21 cellular contexts compared by ENCODE assay signal in genomic region chr11:66104057-66104638, GRCh38. TPM values are rescaled to one million over a fixed set of nuclear protein-coding genes. Genes with fewer than 3 reads are reported as not detected.
DNase-seq lines count a peak whose midpoint lies in the region; ATAC-seq, FAIRE-seq and TF ChIP-seq lines count a peak whose summit lies in the region.
"Had no signal": no experiment of that assay in that cellular context is flagged by ENCODE, and none has a peak within 500 bp of the region (broad histone marks: within the 10 kb centered on the region; RNA-seq: fewer than 3 reads in every experiment).

No MANE protein-coding gene starts in this region.

- H3K9me3 ChIP-seq in HepG2 (ENCODE audit: low read length) = no peaks in the 10 kb centered on the region
- no peaks in the 10 kb centered on the region for H3K9me3 ChIP-seq in right lobe of liver
- no peaks in the 10 kb centered on the region for H3K9me3 ChIP-seq in T-helper 17 cell (ENCODE audit: control insufficient read depth, low read length, poor library complexity, severe bottlenecking)
- no peaks in the 10 kb centered on the region for H3K9me3 ChIP-seq in effector memory CD4-positive, alpha-beta T cell (ENCODE audit: control insufficient read depth, low read length)
- H3K9me3 ChIP-seq: lower lobe of right lung, ovary, tibial nerve had no signal

- CTCF ChIA-PET in HepG2 (lab: Yijun Ruan, JAX; ENCODE audit: low intra/inter-chr PET ratio, low total read pairs) = no interaction called here

- H3K4me3 Mint-ChIP-seq in T-helper 17 cell = peak overlapping the region; percentile 5
- peak overlapping the region; percentile 41 to 68 for H3K4me3 Mint-ChIP-seq in stimulated activated naive CD8-positive, alpha-beta T cell treated with anti-CD3 and anti-CD28 coated beads, Interleukin-15, amount 100 ng/mL, for 72 hours
- H3K4me3 Mint-ChIP-seq: T-helper 1 cell treated with Interleukin-12 subunit alpha and Interleukin-12 subunit beta and Interleukin-4 antibody, amounts not matched to agents 30 μg/mL and 1 μg/mL, for 36 hours had no signal

- H3K4me2 ChIP-seq in HepG2 (ENCODE audit: low read depth, low read length) = no peak overlapping the region

- peak overlapping the region; percentile 85 for H3K27ac Mint-ChIP-seq in T-helper 17 cell
- H3K27ac Mint-ChIP-seq in stimulated activated naive CD8-positive, alpha-beta T cell treated with anti-CD3 and anti-CD28 coated beads, Interleukin-15, amount 100 ng/mL, for 72 hours = peak overlapping the region; percentile 47 to 76
- H3K27ac Mint-ChIP-seq: T-helper 1 cell treated with Interleukin-12 subunit alpha and Interleukin-12 subunit beta and Interleukin-4 antibody, amounts not matched to agents 30 μg/mL and 1 μg/mL, for 36 hours had no signal

- no TSS peak for BruUV-seq in HepG2 (replicated peaks; lab: Mats Ljungman, UMichigan)

- POLR2A ChIA-PET in HepG2 (lab: Yijun Ruan, JAX) = no interaction called here

- intact Hi-C loops in HepG2 (cut with micrococcal nuclease; ENCODE audit: unreplicated experiment) = no loop called here
- intact Hi-C loops in right lobe of liver (cut with DNase I) = no loop called here

- H3K27me3 Mint-ChIP-seq in T-helper 17 cell = no peaks in the 10 kb centered on the region
- no peaks in the 10 kb centered on the region for H3K27me3 Mint-ChIP-seq in stimulated activated naive CD8-positive, alpha-beta T cell treated with anti-CD3 and anti-CD28 coated beads, Interleukin-15, amount 100 ng/mL, for 72 hours

- H4K20me1 ChIP-seq in HepG2 (ENCODE audit: insufficient read depth, low read length) = no peaks in the 10 kb centered on the region

- H3K27me3 ChIP-seq in HepG2 (ENCODE audit: control insufficient read depth in 1 of 2, insufficient read depth in 2 of 2, low read length in 2 of 2) = no peaks in the 10 kb centered on the region
- no peaks in the 10 kb centered on the region for H3K27me3 ChIP-seq in right lobe of liver
- no peaks in the 10 kb centered on the region for H3K27me3 ChIP-seq in effector memory CD4-positive, alpha-beta T cell (replicated peaks; ENCODE audit: control insufficient read depth, insufficient read depth, low read length, poor library complexity, severe bottlenecking)
- H3K27me3 ChIP-seq: brain microvascular endothelial cell, ovary, tibial nerve had no signal

- no peak for TF ChIP-seq RAD21 in HepG2 (CRISPR knock-in tag; IDR thresholded peaks at IDR 0.05)

- in situ Hi-C loops in HepG2 (cut with HindIII; ENCODE audit: extremely low pct_ligation_motif_present, low pct_unique_long_range_greater_than_20kb) = no loop called here

- peaks cover 67% of the 10 kb centered on the region for H3K4me1 Mint-ChIP-seq in T-helper 17 cell
- H3K4me1 Mint-ChIP-seq in stimulated activated naive CD8-positive, alpha-beta T cell treated with anti-CD3 and anti-CD28 coated beads, Interleukin-15, amount 100 ng/mL, for 72 hours = peaks cover 93% of the 10 kb centered on the region

- H3K4me3 ChIP-seq in HepG2 (replicated peaks in 1 of 3; ENCODE audit: insufficient read depth in 1 of 3, low read depth in 2 of 3, low read length in 3 of 3) = no peak overlapping the region
- no peak overlapping the region for H3K4me3 ChIP-seq in right lobe of liver
- H3K4me3 ChIP-seq in effector memory CD4-positive, alpha-beta T cell (ENCODE audit: insufficient read depth, low read depth, low read length, poor library complexity, severe bottlenecking) = no peak overlapping the region
- H3K4me3 ChIP-seq: lower lobe of right lung, ovary, tibial nerve had no signal

- 96% methylated on average over 4 of the region's 4 CpGs for WGBS in HepG2 (ENCODE audit: low lambda C conversion rate)
- WGBS in right lobe of liver (ENCODE audit: insufficient coverage, low coverage, low lambda C conversion rate, missing lambda C conversion rate) = 78% methylated on average over 4 of the region's 4 CpGs

- H3K36me3 Mint-ChIP-seq in T-helper 17 cell (ENCODE audit: low read depth) = peaks cover 5% of the 10 kb centered on the region

- TF ChIP-seq CTCF in HepG2 (CRISPR knock-in tag; IDR thresholded peaks at IDR 0.05) = no peak
- no peak for TF ChIP-seq CTCF in right lobe of liver (IDR thresholded peaks at IDR 0.05)

- H2AFZ ChIP-seq in HepG2 (ENCODE audit: low read length) = no peak overlapping the region

- no peaks in the 10 kb centered on the region for H3K36me3 ChIP-seq in HepG2 (replicated peaks in 1 of 2; ENCODE audit: control insufficient read depth in 1 of 2, insufficient read depth in 2 of 2, low read length in 2 of 2)
- no peaks in the 10 kb centered on the region for H3K36me3 ChIP-seq in right lobe of liver
- H3K36me3 ChIP-seq in effector memory CD4-positive, alpha-beta T cell (ENCODE audit: control insufficient read depth, insufficient read depth, low read length) = peaks cover 5% of the 10 kb centered on the region
- H3K36me3 ChIP-seq: brain microvascular endothelial cell, lower lobe of right lung, ovary, tibial nerve, WERI-Rb-1 had no signal

- no peak for FAIRE-seq in HepG2 (lab: Jason Lieb, UNC)
- FAIRE-seq: islet of Langerhans had no signal

- H3K9me3 Mint-ChIP-seq in stimulated activated naive CD8-positive, alpha-beta T cell treated with anti-CD3 and anti-CD28 coated beads, Interleukin-15, amount 100 ng/mL, for 72 hours = no peaks in the 10 kb centered on the region
- H3K9me3 Mint-ChIP-seq: T-helper 1 cell treated with Interleukin-12 subunit alpha and Interleukin-12 subunit beta and Interleukin-4 antibody, amounts not matched to agents 30 μg/mL and 1 μg/mL, for 36 hours had no signal

- H3K4me1 ChIP-seq in HepG2 (ENCODE audit: insufficient read depth, low read length) (peaks cover 25% of the 10 kb centered on the region), right lobe of liver (no peaks in the 10 kb centered on the region)
- H3K4me1 ChIP-seq in effector memory CD4-positive, alpha-beta T cell (ENCODE audit: control insufficient read depth, insufficient read depth, low read length, poor library complexity, severe bottlenecking) = peaks cover 60% of the 10 kb centered on the region

- no peak for TF ChIP-seq EP300 in HepG2 (IDR thresholded peaks at IDR 0.05; ENCODE audit: low read depth in 2 of 2, low read length in 2 of 2)
- no peak for TF ChIP-seq EP300 in HepG2 (CRISPR knock-in tag; IDR thresholded peaks at IDR 0.05; ENCODE audit: borderline replicate concordance)

- no peak for DNase-seq in HepG2 (ENCODE audit: low spot score)
- DNase-seq in right lobe of liver = no peak
- no peak for DNase-seq in T-helper 17 cell
- no peak for DNase-seq in effector memory CD4-positive, alpha-beta T cell
- no peak for DNase-seq in stimulated activated naive CD8-positive, alpha-beta T cell treated with anti-CD3 and anti-CD28 coated beads, Interleukin-15, amount 100 ng/mL, for 72 hours
- no peak for DNase-seq in NCI-H2171 (lab: John Stamatoyannopoulos, UW)
- DNase-seq in amygdala (lab: John Stamatoyannopoulos, UW) = no peak
- no peak for DNase-seq in stimulated activated CD8-positive, alpha-beta memory T cell treated with anti-CD3 and anti-CD28 coated beads, Interleukin-4, amount 100 ng/mL, for 48 hours
- DNase-seq: brain microvascular endothelial cell; cortex of kidney; lower lobe of right lung; NCI-H1417 treated with DMSO at 0.1 percent for 48 hours; ovary; right cardiac atrium; SIG-M5; stimulated activated CD4-positive, alpha-beta T cell treated with anti-CD3 and anti-CD28 coated beads, Interleukin-15, amount 100 ng/mL, for 24 hours; WERI-Rb-1 had no signal

- no peak for ATAC-seq in HepG2
- no peak for ATAC-seq in right lobe of liver
- ATAC-seq in T-helper 17 cell = no peak
- no peak for ATAC-seq in stimulated activated naive CD8-positive, alpha-beta T cell treated with anti-CD3 and anti-CD28 coated beads, Interleukin-15, amount 100 ng/mL, for 72 hours
- ATAC-seq: lower lobe of right lung, right cardiac atrium had no signal

- H3K27ac ChIP-seq in HepG2 (ENCODE audit: extremely low read length, insufficient read depth, low read length) = no peak overlapping the region
- H3K27ac ChIP-seq in right lobe of liver = no peak overlapping the region
- H3K27ac ChIP-seq in effector memory CD4-positive, alpha-beta T cell (ENCODE audit: insufficient read depth, low read length, poor library complexity, severe bottlenecking) = peak overlapping the region; percentile 3
- H3K27ac ChIP-seq: brain microvascular endothelial cell, lower lobe of right lung, ovary, tibial nerve, WERI-Rb-1 had no signal

- no peak overlapping the region for H3K9ac ChIP-seq in HepG2 (ENCODE audit: insufficient read depth, low read depth, low read length)

- no peak for TF ChIP-seq POLR2A in HepG2 (IDR thresholded peaks at IDR 0.05; ENCODE audit: insufficient read depth in 1 of 2, low read depth in 2 of 2, low read length in 2 of 2)
- TF ChIP-seq POLR2A in right lobe of liver (IDR thresholded peaks at IDR 0.05) = no peak

- H3K79me2 ChIP-seq in HepG2 (ENCODE audit: insufficient read depth, low read length) = no peaks in the 10 kb centered on the region

RNA-seq across cellular contexts. Expression of gene PACS1, which starts 34.1 kb away (rescaled TPM):
- total RNA-seq in HepG2 (2016; rRNA removed; fragmentation: Illumina TruSeq; extraction: Trizol) = 7.6 and 12.2 TPM in 2 replicates
- 4.8 and 5.7 TPM in 2 replicates for total RNA-seq in HepG2 (2016; cell fraction: cytosol; rRNA removed; fragmentation: Illumina TruSeq; extraction: Trizol; ENCODE audit: low read depth)
- total RNA-seq in HepG2 (2016; cell fraction: insoluble cytoplasmic fraction; rRNA removed; fragmentation: Illumina TruSeq; extraction: Trizol) = 7.7 and 14.4 TPM in 2 replicates
- total RNA-seq in HepG2 (2016; cell fraction: membrane; rRNA removed; fragmentation: Illumina TruSeq; extraction: Trizol) = 14.5 and 17.0 TPM in 2 replicates
- 14.3 and 14.8 TPM in 2 replicates for total RNA-seq in HepG2 (2016; cell fraction: nucleus; rRNA removed; fragmentation: Illumina TruSeq; extraction: Trizol)
- polyA plus RNA-seq in HepG2 (2011; rRNA removed) = 8.6 and 11.9 TPM in 2 replicates
- 6.3 and 6.7 TPM in 2 replicates for polyA plus RNA-seq in HepG2 (2011; cell fraction: cytosol; rRNA removed)
- 24.8 and 26.9 TPM in 2 replicates for polyA plus RNA-seq in HepG2 (2011; cell fraction: nucleus; rRNA removed)
- polyA plus RNA-seq in HepG2 (2012) = 12.5 and 17.3 TPM in 2 replicates
- 5.2 and 6.3 TPM in 2 replicates for polyA plus RNA-seq in HepG2 (2016; cell fraction: cytosol; fragmentation: Illumina TruSeq; extraction: Trizol; ENCODE audit: low read depth)
- 11.8 and 22.2 TPM in 2 replicates for polyA plus RNA-seq in HepG2 (2016; cell fraction: insoluble cytoplasmic fraction; fragmentation: Illumina TruSeq; extraction: Trizol; ENCODE audit: low read depth)
- polyA plus RNA-seq in HepG2 (2016; cell fraction: membrane; fragmentation: Illumina TruSeq; extraction: Trizol; ENCODE audit: low read depth) = 17.7 and 23.2 TPM in 2 replicates
- 21.2 and 23.6 TPM in 2 replicates for polyA plus RNA-seq in HepG2 (2016; cell fraction: nucleus; fragmentation: Illumina TruSeq; extraction: Trizol; ENCODE audit: insufficient read depth, low read depth)
- 28.3 and 63.7 TPM in 2 replicates for polyA minus RNA-seq in HepG2 (2011; rRNA and poly(A)+ RNA removed; ENCODE audit: low replicate concordance)
- 16.9 and 29.5 TPM in 2 replicates for polyA minus RNA-seq in HepG2 (2011; cell fraction: cytosol; rRNA and poly(A)+ RNA removed)
- 26.5 and 37.7 TPM in 2 replicates for polyA minus RNA-seq in HepG2 (2011; cell fraction: nucleus; rRNA and poly(A)+ RNA removed)
- total RNA-seq in right lobe of liver = 10 to 100 TPM in 4 of 6 experiments, 1 to 10 TPM in 2; 5.8 to 23.7 (median 12.5) TPM
- total RNA-seq in T-helper 17 cell = 100 to 1,000 TPM; 215 to 227 TPM

RNA-seq across cellular contexts. Expression of gene SF3B2, which starts 52.0 kb away (rescaled TPM):
- total RNA-seq in HepG2 (2016; rRNA removed; fragmentation: Illumina TruSeq; extraction: Trizol) = 153 and 162 TPM in 2 replicates
- 24.9 and 29.2 TPM in 2 replicates for total RNA-seq in HepG2 (2016; cell fraction: cytosol; rRNA removed; fragmentation: Illumina TruSeq; extraction: Trizol; ENCODE audit: low read depth)
- total RNA-seq in HepG2 (2016; cell fraction: insoluble cytoplasmic fraction; rRNA removed; fragmentation: Illumina TruSeq; extraction: Trizol) = 148 and 159 TPM in 2 replicates
- 48.0 and 57.0 TPM in 2 replicates for total RNA-seq in HepG2 (2016; cell fraction: membrane; rRNA removed; fragmentation: Illumina TruSeq; extraction: Trizol)
- total RNA-seq in HepG2 (2016; cell fraction: nucleus; rRNA removed; fragmentation: Illumina TruSeq; extraction: Trizol) = 99.3 and 107 TPM in 2 replicates
- polyA plus RNA-seq in HepG2 (2011; rRNA removed) = 70.0 and 70.4 TPM in 2 replicates
- 50.3 and 68.8 TPM in 2 replicates for polyA plus RNA-seq in HepG2 (2011; cell fraction: cytosol; rRNA removed)
- 212 and 260 TPM in 2 replicates for polyA plus RNA-seq in HepG2 (2011; cell fraction: nucleus; rRNA removed)
- polyA plus RNA-seq in HepG2 (2012) = 145 and 154 TPM in 2 replicates
- polyA plus RNA-seq in HepG2 (2016; cell fraction: cytosol; fragmentation: Illumina TruSeq; extraction: Trizol; ENCODE audit: low read depth) = 14.0 and 18.8 TPM in 2 replicates
- 200 and 221 TPM in 2 replicates for polyA plus RNA-seq in HepG2 (2016; cell fraction: insoluble cytoplasmic fraction; fragmentation: Illumina TruSeq; extraction: Trizol; ENCODE audit: low read depth)
- 28.7 and 33.4 TPM in 2 replicates for polyA plus RNA-seq in HepG2 (2016; cell fraction: membrane; fragmentation: Illumina TruSeq; extraction: Trizol; ENCODE audit: low read depth)
- 252 and 263 TPM in 2 replicates for polyA plus RNA-seq in HepG2 (2016; cell fraction: nucleus; fragmentation: Illumina TruSeq; extraction: Trizol; ENCODE audit: insufficient read depth, low read depth)
- polyA minus RNA-seq in HepG2 (2011; rRNA and poly(A)+ RNA removed; ENCODE audit: low replicate concordance) = 37.0 and 52.6 TPM in 2 replicates
- 57.2 and 60.0 TPM in 2 replicates for polyA minus RNA-seq in HepG2 (2011; cell fraction: cytosol; rRNA and poly(A)+ RNA removed)
- polyA minus RNA-seq in HepG2 (2011; cell fraction: nucleus; rRNA and poly(A)+ RNA removed) = 46.9 and 52.8 TPM in 2 replicates
- total RNA-seq in right lobe of liver = 10 to 100 TPM; 52.2 to 85.4 (median 67.2) TPM
- 100 to 1,000 TPM; 187 to 208 TPM for total RNA-seq in T-helper 17 cell

RNA-seq across cellular contexts. Expression of gene GAL3ST3, which starts 55.2 kb away (rescaled TPM):
- total RNA-seq in HepG2 (2016; rRNA removed; fragmentation: Illumina TruSeq; extraction: Trizol) = not detected in 2 replicates
- total RNA-seq in HepG2 (2016; cell fraction: cytosol; rRNA removed; fragmentation: Illumina TruSeq; extraction: Trizol; ENCODE audit: low read depth) = not detected in 2 replicates
- not detected in 2 replicates for total RNA-seq in HepG2 (2016; cell fraction: insoluble cytoplasmic fraction; rRNA removed; fragmentation: Illumina TruSeq; extraction: Trizol)
- total RNA-seq in HepG2 (2016; cell fraction: membrane; rRNA removed; fragmentation: Illumina TruSeq; extraction: Trizol) = not detected in 2 replicates
- total RNA-seq in HepG2 (2016; cell fraction: nucleus; rRNA removed; fragmentation: Illumina TruSeq; extraction: Trizol) = not detected in 2 replicates
- polyA plus RNA-seq in HepG2 (2011; rRNA removed) = not detected in 2 replicates
- not detected in 2 replicates for polyA plus RNA-seq in HepG2 (2011; cell fraction: cytosol; rRNA removed)
- polyA plus RNA-seq in HepG2 (2011; cell fraction: nucleus; rRNA removed) = not detected in 2 replicates
- polyA plus RNA-seq in HepG2 (2012) = not detected in 2 replicates
- polyA plus RNA-seq in HepG2 (2016; cell fraction: cytosol; fragmentation: Illumina TruSeq; extraction: Trizol; ENCODE audit: low read depth) = not detected in 2 replicates
- polyA plus RNA-seq in HepG2 (2016; cell fraction: insoluble cytoplasmic fraction; fragmentation: Illumina TruSeq; extraction: Trizol; ENCODE audit: low read depth) = not detected in 2 replicates
- not detected in 2 replicates for polyA plus RNA-seq in HepG2 (2016; cell fraction: membrane; fragmentation: Illumina TruSeq; extraction: Trizol; ENCODE audit: low read depth)
- polyA plus RNA-seq in HepG2 (2016; cell fraction: nucleus; fragmentation: Illumina TruSeq; extraction: Trizol; ENCODE audit: insufficient read depth, low read depth) = not detected in 2 replicates
- polyA minus RNA-seq in HepG2 (2011; rRNA and poly(A)+ RNA removed; ENCODE audit: low replicate concordance) = 0.26 TPM in 1 of 2 replicates, not detected in the other
- polyA minus RNA-seq in HepG2 (2011; cell fraction: cytosol; rRNA and poly(A)+ RNA removed) = not detected in 2 replicates
- polyA minus RNA-seq in HepG2 (2011; cell fraction: nucleus; rRNA and poly(A)+ RNA removed) = not detected in 2 replicates
- total RNA-seq in right lobe of liver = not detected
- total RNA-seq in T-helper 17 cell = not detected
- total RNA-seq: G401, lower lobe of right lung, tibial nerve had no signal

Comparison
In these comparisons a context has a peak if more than half of its experiments do, and no peak if none do; other contexts are left out.
1. RNA of gene PACS1, which starts 34.1 kb away (total RNA-seq): 215 to 227 TPM in T-helper 17 cell; 5.8 to 23.7 TPM in right lobe of liver and 4.8 to 17.0 TPM in HepG2; every median in the first group is over 4 times any median in the second.